ENCODE assay signal across 20 cellular contexts in genomic region chr2:230317366-230317765, GRCh38. TPM values are rescaled to one million over a fixed set of nuclear protein-coding genes. Genes with fewer than 3 reads are reported as not detected.
DNase-seq lines count a peak whose midpoint lies in the region; ATAC-seq and TF ChIP-seq lines count a peak whose summit lies in the region.
"Had no signal": no experiment of that assay in that cellular context is flagged by ENCODE, and none has a peak within 500 bp of the region (broad histone marks: within the 10 kb centered on the region; RNA-seq: fewer than 3 reads in every experiment).

No MANE protein-coding gene starts in this region.

- H3K4me3 ChIP-seq in SU-DHL-6 (ENCODE audit: insufficient read depth, low read length, poor library complexity, severe bottlenecking) (no peak overlapping the region), upper lobe of left lung (no peak overlapping the region)
- H3K4me3 ChIP-seq: colonic mucosa, GM23248, heart right ventricle, neural progenitor cell, PC-9, thyroid gland had no signal

- H3K36me3 Mint-ChIP-seq in stimulated activated naive CD8-positive, alpha-beta T cell treated with anti-CD3 and anti-CD28 coated beads, Interleukin-15, Interleukin-2, amounts not matched to agents 100 ng/mL and 50 ng/mL, for 24 hours (ENCODE audit: low read depth), result peaks cover 34% of the 10 kb centered on the region
- H3K36me3 Mint-ChIP-seq in effector memory CD8-positive, alpha-beta T cell (ENCODE audit: insufficient read depth), result peaks cover 18% of the 10 kb centered on the region
- H3K36me3 Mint-ChIP-seq: brain, neural progenitor cell had no signal

- DNase-seq in stimulated activated naive CD8-positive, alpha-beta T cell treated with anti-CD3 and anti-CD28 coated beads, Interleukin-15, amount 100 ng/mL, for 72 hours, result no peak
- DNase-seq in effector memory CD8-positive, alpha-beta T cell, result no peak
- DNase-seq in NOMO-1 (lab: John Stamatoyannopoulos, UW; ENCODE audit: unreplicated experiment in 2 of 2) (no peak), upper lobe of left lung (no peak)
- DNase-seq: activated CD4-positive, CD25-positive, alpha-beta regulatory T cell; activated CD8-positive, alpha-beta memory T cell treated with anti-CD3 and anti-CD28 coated beads, Interleukin-2, amount 50 U/mL, for 4 hours; colonic mucosa; GM23248; heart right ventricle; midbrain; NCI-H1694 treated with DMSO at 0.1 percent for 48 hours; NCI-H774; PC-9; thyroid gland had no signal

- H3K27me3 Mint-ChIP-seq in stimulated activated naive CD8-positive, alpha-beta T cell treated with anti-CD3 and anti-CD28 coated beads, Interleukin-15, Interleukin-2, amounts not matched to agents 100 ng/mL and 50 ng/mL, for 24 hours, result no peaks in the 10 kb centered on the region
- H3K27me3 Mint-ChIP-seq in stimulated activated naive CD8-positive, alpha-beta T cell treated with anti-CD3 and anti-CD28 coated beads, Interleukin-15, amount 100 ng/mL, for 72 hours, result no peaks in the 10 kb centered on the region
- no peaks in the 10 kb centered on the region for H3K27me3 Mint-ChIP-seq in effector memory CD8-positive, alpha-beta T cell
- H3K27me3 Mint-ChIP-seq: brain had no signal

- no peaks in the 10 kb centered on the region for H3K79me2 ChIP-seq in SU-DHL-6 (ENCODE audit: insufficient read depth, low read length)

- H3K36me3 ChIP-seq in SU-DHL-6 (ENCODE audit: low read length), result 0 out of 2 replicates have a peak, but pooled peaks cover 5% of the 10 kb centered on the region
- no peaks in the 10 kb centered on the region for H3K36me3 ChIP-seq in upper lobe of left lung
- H3K36me3 ChIP-seq: colonic mucosa, heart right ventricle, neural progenitor cell, thyroid gland had no signal

- no peak for TF ChIP-seq POLR2A in upper lobe of left lung (IDR thresholded peaks at IDR 0.05)

- no peaks in the 10 kb centered on the region for H4K20me1 ChIP-seq in SU-DHL-6 (ENCODE audit: low read depth, low read length)

- H3K27ac ChIP-seq in SU-DHL-6 (ENCODE audit: low read depth, low read length) (peak overlapping the region; percentile 90), upper lobe of left lung (peak overlapping the region in 2 of 4 donors; percentile 1 to 71)
- H3K27ac ChIP-seq: colonic mucosa, GM23248, neural progenitor cell, PC-9, thyroid gland had no signal

- peak overlapping the region; percentile 89 for H3K27ac Mint-ChIP-seq in stimulated activated naive CD8-positive, alpha-beta T cell treated with anti-CD3 and anti-CD28 coated beads, Interleukin-15, Interleukin-2, amounts not matched to agents 100 ng/mL and 50 ng/mL, for 24 hours
- H3K27ac Mint-ChIP-seq in stimulated activated naive CD8-positive, alpha-beta T cell treated with anti-CD3 and anti-CD28 coated beads, Interleukin-15, amount 100 ng/mL, for 72 hours, result no peak overlapping the region
- H3K27ac Mint-ChIP-seq in effector memory CD8-positive, alpha-beta T cell, result peak overlapping the region; percentile 11 to 80
- H3K27ac Mint-ChIP-seq: brain, neural progenitor cell had no signal

- H3F3A ChIP-seq in SU-DHL-6 (ENCODE audit: insufficient read depth), result peaks cover 28% of the 10 kb centered on the region

- peaks cover 13 to 18% (median 15%) of the 10 kb centered on the region in 4 donors for H3K4me1 ChIP-seq in upper lobe of left lung
- H3K4me1 ChIP-seq: colonic mucosa, thyroid gland had no signal

- ATAC-seq in stimulated activated naive CD8-positive, alpha-beta T cell treated with anti-CD3 and anti-CD28 coated beads, Interleukin-15, amount 100 ng/mL, for 72 hours, result no peak
- ATAC-seq in effector memory CD8-positive, alpha-beta T cell (replicated peaks), result no peak
- ATAC-seq in GM21825 (IDR thresholded peaks at IDR 0.05; ENCODE audit: unreplicated experiment) (no peak), upper lobe of left lung (ENCODE audit: low FRiP score in 2 of 2) (no peak)
- ATAC-seq: heart right ventricle, left lobe of liver had no signal

- no peak for TF ChIP-seq EP300 in upper lobe of left lung (IDR thresholded peaks at IDR 0.05)

- peak overlapping the region; percentile 48; the same call in 1 of the 2 replicates for H3K9ac ChIP-seq in SU-DHL-6 (ENCODE audit: low read length)
- H3K9ac ChIP-seq: GM23248, neural progenitor cell had no signal

- H3K27me3 ChIP-seq in SU-DHL-6 (ENCODE audit: low read length) (no peaks in the 10 kb centered on the region), upper lobe of left lung (no peaks in the 10 kb centered on the region)
- H3K27me3 ChIP-seq: colonic mucosa, heart right ventricle, neural progenitor cell, thyroid gland had no signal

- TF ChIP-seq CTCF in SU-DHL-6 (IDR thresholded peaks at IDR 0.05; ENCODE audit: insufficient read depth, low read length, poor library complexity, severe bottlenecking), result no peak
- TF ChIP-seq CTCF in upper lobe of left lung (IDR thresholded peaks at IDR 0.05), result no peak

- H3K4me2 ChIP-seq in SU-DHL-6 (ENCODE audit: low read depth, low read length, poor library complexity, severe bottlenecking), result peak overlapping the region; percentile 63
- H3K4me2 ChIP-seq: neural progenitor cell, PC-9 had no signal

- H3K9me3 Mint-ChIP-seq in stimulated activated naive CD8-positive, alpha-beta T cell treated with anti-CD3 and anti-CD28 coated beads, Interleukin-15, Interleukin-2, amounts not matched to agents 100 ng/mL and 50 ng/mL, for 24 hours, result no peaks in the 10 kb centered on the region
- peaks cover 6 to 9% of the 10 kb centered on the region in 2 donors for H3K9me3 Mint-ChIP-seq in stimulated activated naive CD8-positive, alpha-beta T cell treated with anti-CD3 and anti-CD28 coated beads, Interleukin-15, amount 100 ng/mL, for 72 hours
- no peaks in the 10 kb centered on the region for H3K9me3 Mint-ChIP-seq in effector memory CD8-positive, alpha-beta T cell

- H3K4me1 Mint-ChIP-seq in stimulated activated naive CD8-positive, alpha-beta T cell treated with anti-CD3 and anti-CD28 coated beads, Interleukin-15, Interleukin-2, amounts not matched to agents 100 ng/mL and 50 ng/mL, for 24 hours (ENCODE audit: low read depth), result peaks cover 52% of the 10 kb centered on the region
- peaks cover 48% of the 10 kb centered on the region for H3K4me1 Mint-ChIP-seq in stimulated activated naive CD8-positive, alpha-beta T cell treated with anti-CD3 and anti-CD28 coated beads, Interleukin-15, amount 100 ng/mL, for 72 hours
- H3K4me1 Mint-ChIP-seq in effector memory CD8-positive, alpha-beta T cell (ENCODE audit: low read depth in 2 of 2), result peaks cover 34 to 48% of the 10 kb centered on the region in 2 donors
- H3K4me1 Mint-ChIP-seq: brain, neural progenitor cell had no signal

- no peaks in the 10 kb centered on the region for H3K9me2 ChIP-seq in SU-DHL-6 (replicated peaks; ENCODE audit: insufficient read depth, low read length)

- 93 to 100% methylated on average over 1 to 3 of the region's 3 CpGs for WGBS in upper lobe of left lung, 2 donors

- H3K4me3 Mint-ChIP-seq in stimulated activated naive CD8-positive, alpha-beta T cell treated with anti-CD3 and anti-CD28 coated beads, Interleukin-15, Interleukin-2, amounts not matched to agents 100 ng/mL and 50 ng/mL, for 24 hours, result no peak overlapping the region
- no peak overlapping the region for H3K4me3 Mint-ChIP-seq in stimulated activated naive CD8-positive, alpha-beta T cell treated with anti-CD3 and anti-CD28 coated beads, Interleukin-15, amount 100 ng/mL, for 72 hours
- H3K4me3 Mint-ChIP-seq in effector memory CD8-positive, alpha-beta T cell, result peak overlapping the region; percentile 28 to 38
- H3K4me3 Mint-ChIP-seq: brain, neural progenitor cell had no signal

- H3K9me3 ChIP-seq in SU-DHL-6 (ENCODE audit: insufficient read depth, low read length), result no peaks in the 10 kb centered on the region
- no peaks in the 10 kb centered on the region for H3K9me3 ChIP-seq in upper lobe of left lung
- H3K9me3 ChIP-seq: colonic mucosa, thyroid gland had no signal

- no peak overlapping the region for H2AFZ ChIP-seq in SU-DHL-6 (ENCODE audit: low read depth, low read length, severe bottlenecking)
- H2AFZ ChIP-seq: GM23248, neural progenitor cell, PC-9 had no signal

RNA-seq across cellular contexts. Expression of gene SP140L, which starts 9.6 kb away (rescaled TPM):
- total RNA-seq in upper lobe of left lung, result 10 to 100 TPM; 15.5 to 38.8 (median 18.9) TPM

Comparison
In these comparisons a context has a peak if more than half of its experiments do, and no peak if none do; other contexts are left out.
1. H3K27ac Mint-ChIP-seq: peak in stimulated activated naive CD8-positive, alpha-beta T cell treated with anti-CD3 and anti-CD28 coated beads, Interleukin-15, Interleukin-2, amounts not matched to agents 100 ng/mL and 50 ng/mL, for 24 hours (single experiment) and effector memory CD8-positive, alpha-beta T cell (2 of 2); none in stimulated activated naive CD8-positive, alpha-beta T cell treated with anti-CD3 and anti-CD28 coated beads, Interleukin-15, amount 100 ng/mL, for 72 hours (0 of 2).
2. H3K4me3 Mint-ChIP-seq: peak in effector memory CD8-positive, alpha-beta T cell (2 of 2); none in stimulated activated naive CD8-positive, alpha-beta T cell treated with anti-CD3 and anti-CD28 coated beads, Interleukin-15, Interleukin-2, amounts not matched to agents 100 ng/mL and 50 ng/mL, for 24 hours (single experiment) and stimulated activated naive CD8-positive, alpha-beta T cell treated with anti-CD3 and anti-CD28 coated beads, Interleukin-15, amount 100 ng/mL, for 72 hours (0 of 2).